Comparison of ENCODE assay signal across 8 cellular contexts in genomic region chr1:158248122-158248521, GRCh38. TPM values are rescaled to one million over a fixed set of nuclear protein-coding genes. Genes with fewer than 3 reads are reported as not detected.
A peak's percentile ranks its signal among the peaks of the same experiment; 100 is the strongest.
DNase-seq lines count a peak whose midpoint lies in the region; ATAC-seq and TF ChIP-seq lines count a peak whose summit lies in the region.

No MANE protein-coding gene starts in this region.

- peak; percentile 67 for ATAC-seq in activated CD8-positive, alpha-beta memory T cell treated with anti-CD3 and anti-CD28 coated beads, Interleukin-2, amount 10 ng/mL, durations not matched to agents 7 days and 5 days
- ATAC-seq in HG03354 (IDR thresholded peaks at IDR 0.05; ENCODE audit: poor library complexity, severe bottlenecking, unreplicated experiment), result peak; percentile 80

- no peaks in the 10 kb centered on the region for H3K36me3 Mint-ChIP-seq in activated CD8-positive, alpha-beta memory T cell treated with anti-CD3 and anti-CD28 coated beads, Interleukin-2, amount 10 ng/mL, durations not matched to agents 7 days and 5 days
- no peaks in the 10 kb centered on the region for H3K36me3 Mint-ChIP-seq in type B pancreatic cell

- H3K27ac Mint-ChIP-seq in activated CD8-positive, alpha-beta memory T cell treated with anti-CD3 and anti-CD28 coated beads, Interleukin-2, amount 10 ng/mL, durations not matched to agents 7 days and 5 days, result peak overlapping the region; percentile 5
- no peak overlapping the region for H3K27ac Mint-ChIP-seq in type B pancreatic cell

- CTCF ChIA-PET in activated CD8-positive, alpha-beta memory T cell treated with anti-CD3 and anti-CD28 coated beads, Interleukin-2, amount 10 ng/mL, durations not matched to agents 7 days and 5 days (lab: Charles Lee), result interaction anchor here (0.9 to 1.5 kb wide), 2 partner anchors 82 to 248 kb away, joined by 3 to 8 read pairs; no protein-coding TSS in a partner anchor

- H3K27me3 Mint-ChIP-seq in activated CD8-positive, alpha-beta memory T cell treated with anti-CD3 and anti-CD28 coated beads, Interleukin-2, amount 10 ng/mL, durations not matched to agents 7 days and 5 days, result peaks cover 56% of the 10 kb centered on the region
- peaks cover 6% of the 10 kb centered on the region for H3K27me3 Mint-ChIP-seq in type B pancreatic cell

- H3K4me1 Mint-ChIP-seq in activated CD8-positive, alpha-beta memory T cell treated with anti-CD3 and anti-CD28 coated beads, Interleukin-2, amount 10 ng/mL, durations not matched to agents 7 days and 5 days, result peaks cover 20% of the 10 kb centered on the region
- no peaks in the 10 kb centered on the region for H3K4me1 Mint-ChIP-seq in type B pancreatic cell (ENCODE audit: unreplicated experiment)

- peak; percentile 83 for DNase-seq in activated CD8-positive, alpha-beta memory T cell treated with anti-CD3 and anti-CD28 coated beads, Interleukin-2, amount 10 ng/mL, durations not matched to agents 7 days and 5 days
- no peak for DNase-seq in activated CD8-positive, alpha-beta memory T cell treated with anti-CD3 and anti-CD28 coated beads, Interleukin-2, amount 50 U/mL, for 48 hours
- DNase-seq in activated CD4-positive, alpha-beta T cell treated with anti-CD3 and anti-CD28 coated beads, Interleukin-2, amount 50 U/mL, for 48 hours, result peak; percentile 5 to 25
- DNase-seq in stimulated activated CD8-positive, alpha-beta memory T cell treated with anti-CD3 and anti-CD28 coated beads, Interleukin-12 subunit alpha, Interleukin-12 subunit beta, amount 100 ng/mL, for 4 hours (ENCODE audit: low read depth), result peak; percentile 1
- DNase-seq in type B pancreatic cell (ENCODE audit: extremely low spot score, unreplicated experiment) (no peak), NCI-H187 (lab: John Stamatoyannopoulos, UW) (no peak), NCI-H2107 treated with DMSO at 0.1 percent for 48 hours (lab: John Stamatoyannopoulos, UW; ENCODE audit: unreplicated experiment) (no peak)

- H3K4me3 Mint-ChIP-seq in activated CD8-positive, alpha-beta memory T cell treated with anti-CD3 and anti-CD28 coated beads, Interleukin-2, amount 10 ng/mL, durations not matched to agents 7 days and 5 days, result no peak overlapping the region
- H3K4me3 Mint-ChIP-seq in type B pancreatic cell, result no peak overlapping the region

- TF ChIP-seq CTCF in type B pancreatic cell (conservative IDR thresholded peaks at IDR 0.05), result no peak

- H3K9me3 Mint-ChIP-seq in activated CD8-positive, alpha-beta memory T cell treated with anti-CD3 and anti-CD28 coated beads, Interleukin-2, amount 10 ng/mL, durations not matched to agents 7 days and 5 days (ENCODE audit: low read depth), result no peaks in the 10 kb centered on the region
- H3K9me3 Mint-ChIP-seq in type B pancreatic cell, result no peaks in the 10 kb centered on the region

RNA-seq across cellular contexts. Expression of gene CD1A, which starts 6.1 kb away (rescaled TPM):
- total RNA-seq in activated CD8-positive, alpha-beta memory T cell treated with anti-CD3 and anti-CD28 coated beads, Interleukin-2, amount 10 ng/mL, durations not matched to agents 7 days and 5 days, result not detected
- not detected in 2 replicates for total RNA-seq in type B pancreatic cell (ENCODE audit: low replicate concordance)

RNA-seq across cellular contexts. Expression of gene CD1C, which starts 41.6 kb away (rescaled TPM):
- not detected for total RNA-seq in activated CD8-positive, alpha-beta memory T cell treated with anti-CD3 and anti-CD28 coated beads, Interleukin-2, amount 10 ng/mL, durations not matched to agents 7 days and 5 days
- total RNA-seq in type B pancreatic cell (ENCODE audit: low replicate concordance), result not detected in 2 replicates

Comparison
In these comparisons a context has a peak if more than half of its experiments do, and no peak if none do; other contexts are left out.
1. DNase-seq: peak in activated CD8-positive, alpha-beta memory T cell treated with anti-CD3 and anti-CD28 coated beads, Interleukin-2, amount 10 ng/mL, durations not matched to agents 7 days and 5 days (single experiment), activated CD4-positive, alpha-beta T cell treated with anti-CD3 and anti-CD28 coated beads, Interleukin-2, amount 50 U/mL, for 48 hours (2 of 2) and stimulated activated CD8-positive, alpha-beta memory T cell treated with anti-CD3 and anti-CD28 coated beads, Interleukin-12 subunit alpha, Interleukin-12 subunit beta, amount 100 ng/mL, for 4 hours (single experiment); none in activated CD8-positive, alpha-beta memory T cell treated with anti-CD3 and anti-CD28 coated beads, Interleukin-2, amount 50 U/mL, for 48 hours (single experiment), type B pancreatic cell (single experiment), NCI-H187 (0 of 2) and NCI-H2107 treated with DMSO at 0.1 percent for 48 hours (single experiment).